In the genomic region with DNA sequence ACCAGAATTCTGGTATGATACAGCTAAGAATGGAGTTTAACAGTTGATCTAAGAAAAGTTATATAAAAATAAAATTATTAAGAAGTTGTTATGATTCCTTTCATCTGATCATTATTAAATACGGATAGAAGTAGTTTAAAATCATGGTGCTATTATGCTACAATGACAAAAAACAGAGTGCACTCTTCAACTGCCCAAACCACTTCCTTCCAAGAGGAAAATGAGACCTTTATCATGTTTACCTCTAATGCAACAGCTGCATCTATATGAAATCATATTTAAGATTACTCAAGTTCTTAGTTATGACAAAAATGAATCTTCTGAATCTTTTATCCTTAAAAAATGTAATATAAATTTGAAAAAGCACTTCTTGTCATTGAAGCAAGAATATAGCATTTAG, we compare ENCODE assay signal across 21 cellular contexts.
"Had no signal": no experiment of that assay in that cellular context is flagged by ENCODE, and none has a peak within 500 bp of the region (broad histone marks: within the 10 kb centered on the region; RNA-seq: fewer than 3 reads in every experiment).

No MANE protein-coding gene starts in this region.

- ATAC-seq: left colon; left lung; lower lobe of right lung; naive thymus-derived CD8-positive, alpha-beta T cell; psoas muscle; right lobe of liver; upper lobe of right lung had no signal

- H3K9me3 ChIP-seq: lower lobe of right lung, right lobe of liver, suprapubic skin, thoracic aorta, tibial artery, upper lobe of right lung had no signal

- H3K27me3 ChIP-seq: left lung, right lobe of liver, suprapubic skin, tibial artery, upper lobe of right lung had no signal

- H3K36me3 ChIP-seq: right lobe of liver, thoracic aorta had no signal

- H3K27ac ChIP-seq: left lung, lower lobe of right lung, parathyroid adenoma, psoas muscle, right lobe of liver, skin epidermis, suprapubic skin, thoracic aorta, tibial artery, upper lobe of right lung had no signal

- H3K4me1 ChIP-seq: left lung, lower lobe of right lung, parathyroid adenoma, psoas muscle, right lobe of liver, suprapubic skin, tibial artery, upper lobe of right lung had no signal

- DNase-seq: hippocampal formation; kidney; left colon; left lung; lower lobe of right lung; mesenchymal stem cell; naive thymus-derived CD8-positive, alpha-beta T cell; nucleus accumbens; psoas muscle; right lobe of liver; stimulated activated CD4-positive, alpha-beta T cell treated with anti-CD3 and anti-CD28 coated beads, Interleukin-12 subunit alpha, Interleukin-12 subunit beta, amount 100 ng/mL, for 4 hours; stimulated activated CD4-positive, alpha-beta T cell treated with anti-CD3 and anti-CD28 coated beads, Interleukin-15, amount 100 ng/mL, for 24 hours; stimulated activated CD4-positive, alpha-beta T cell treated with anti-CD3 and anti-CD28 coated beads, Interleukin-4, amount 100 ng/mL, for 24 hours; stimulated activated naive CD4-positive, alpha-beta T cell; tibial artery; trophoblast cell; upper lobe of right lung had no signal

- H2AFZ ChIP-seq: parathyroid adenoma had no signal

- H3K4me3 ChIP-seq: left lung, lower lobe of right lung, psoas muscle, right lobe of liver, skin epidermis, suprapubic skin, thoracic aorta, tibial artery, upper lobe of right lung had no signal

- H3K9ac ChIP-seq: parathyroid adenoma had no signal
